In the genomic region with DNA sequence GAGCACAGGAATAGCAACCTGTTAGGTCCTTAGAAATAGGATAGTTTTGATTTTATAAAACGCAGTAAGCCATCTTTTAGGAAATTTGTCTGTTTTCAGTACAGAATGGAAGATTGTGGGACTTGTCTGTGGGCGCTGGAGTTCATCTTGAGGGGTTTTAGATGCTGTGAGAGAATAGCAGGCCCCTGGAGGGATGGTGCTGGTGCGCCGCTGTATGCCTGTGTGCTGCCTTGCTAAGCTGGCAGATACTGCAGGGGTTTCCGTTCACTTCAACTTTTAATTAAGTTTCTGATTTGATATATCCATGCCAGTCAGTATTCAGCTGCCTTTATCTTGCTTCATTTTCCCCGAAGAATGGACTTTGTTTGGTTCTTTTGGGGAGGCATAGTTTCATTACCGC, we compare ENCODE assay signal across 27 cellular contexts. TPM values are rescaled to one million over a fixed set of nuclear protein-coding genes. Genes with fewer than 3 reads are reported as not detected.
"Had no signal": no experiment of that assay in that cellular context is flagged by ENCODE, and none has a peak within 500 bp of the region (broad histone marks: within the 10 kb centered on the region; RNA-seq: fewer than 3 reads in every experiment).

No MANE protein-coding gene starts in this region.

- DNase-seq: naive thymus-derived CD4-positive, alpha-beta T cell; natural killer cell; occipital lobe; pancreas; right cardiac atrium; right lobe of liver; sigmoid colon; small intestine; stimulated activated CD4-positive, alpha-beta T cell treated with anti-CD3 and anti-CD28 coated beads, Interleukin-15, amount 100 ng/mL, for 24 hours; stimulated activated CD4-positive, alpha-beta T cell treated with anti-CD3 and anti-CD28 coated beads, Interleukin-2, amount 100 ng/mL, for 24 hours; stimulated activated CD4-positive, alpha-beta T cell treated with anti-CD3 and anti-CD28 coated beads, Interleukin-2, amount 100 ng/mL, for 48 hours; stimulated activated CD4-positive, alpha-beta T cell treated with anti-CD3 and anti-CD28 coated beads, Interleukin-4, amount 100 ng/mL, for 24 hours; stimulated activated naive B cell treated with anti-CD40 and anti-IgM and Interleukin-4, amounts not matched to agents 10 μg/mL and 1 μg/mL and 100 μg/mL, for 72 hours; stimulated activated naive CD4-positive, alpha-beta T cell treated with Interleukin-2 at 50 U/mL for 16 hours; stomach; thyroid gland; trophoblast cell; upper lobe of right lung; uterus had no signal

- H3K4me3 ChIP-seq: neural progenitor cell, pancreas, prostate gland, right lobe of liver, sigmoid colon, stomach, thoracic aorta, thyroid gland, tibial nerve, upper lobe of right lung, uterus had no signal

- H3K4me1 ChIP-seq: prostate gland, upper lobe of right lung had no signal

- H3K4me1 Mint-ChIP-seq: natural killer cell had no signal

- H3K9me3 Mint-ChIP-seq: natural killer cell; nephron; neural progenitor cell; stimulated activated effector memory CD8-positive, alpha-beta T cell treated with anti-CD3 and anti-CD28 coated beads, Interleukin-12 subunit alpha, Interleukin-12 subunit beta, amount 100 ng/mL, for 72 hours; stimulated activated naive B cell treated with anti-CD40 and anti-IgM and Interleukin-4, amounts not matched to agents 10 μg/mL and 1 μg/mL and 100 μg/mL, for 72 hours; stimulated activated naive CD8-positive, alpha-beta T cell treated with anti-CD3 and anti-CD28 coated beads, Interleukin-15, Interleukin-2, amounts not matched to agents 100 ng/mL and 50 ng/mL, for 24 hours had no signal

- H3K27me3 ChIP-seq: thyroid gland, upper lobe of right lung, uterus had no signal

- ATAC-seq: naive thymus-derived CD4-positive, alpha-beta T cell; natural killer cell; pancreas; right cardiac atrium; right lobe of liver; stimulated activated effector memory CD8-positive, alpha-beta T cell treated with anti-CD3 and anti-CD28 coated beads, Interleukin-12 subunit alpha, Interleukin-12 subunit beta, amount 100 ng/mL, for 72 hours; stimulated activated naive B cell treated with anti-CD40 and anti-IgM and Interleukin-4, amounts not matched to agents 10 μg/mL and 1 μg/mL and 100 μg/mL, for 72 hours; upper lobe of right lung had no signal

- H3K4me3 Mint-ChIP-seq: naive thymus-derived CD4-positive, alpha-beta T cell; natural killer cell; nephron; neural progenitor cell; stimulated activated effector memory CD8-positive, alpha-beta T cell treated with anti-CD3 and anti-CD28 coated beads, Interleukin-12 subunit alpha, Interleukin-12 subunit beta, amount 100 ng/mL, for 72 hours; stimulated activated naive B cell treated with anti-CD40 and anti-IgM and Interleukin-4, amounts not matched to agents 10 μg/mL and 1 μg/mL and 100 μg/mL, for 72 hours; stimulated activated naive CD8-positive, alpha-beta T cell treated with anti-CD3 and anti-CD28 coated beads, Interleukin-15, Interleukin-2, amounts not matched to agents 100 ng/mL and 50 ng/mL, for 24 hours had no signal

- H3K36me3 ChIP-seq: neural progenitor cell, pancreas, prostate gland, right lobe of liver, sigmoid colon, stomach, thoracic aorta, thyroid gland, tibial nerve, upper lobe of right lung, uterus had no signal

- H3K27ac Mint-ChIP-seq: naive thymus-derived CD4-positive, alpha-beta T cell; natural killer cell; nephron; neural progenitor cell; stimulated activated effector memory CD8-positive, alpha-beta T cell treated with anti-CD3 and anti-CD28 coated beads, Interleukin-12 subunit alpha, Interleukin-12 subunit beta, amount 100 ng/mL, for 72 hours; stimulated activated naive B cell treated with anti-CD40 and anti-IgM and Interleukin-4, amounts not matched to agents 10 μg/mL and 1 μg/mL and 100 μg/mL, for 72 hours; stimulated activated naive CD8-positive, alpha-beta T cell treated with anti-CD3 and anti-CD28 coated beads, Interleukin-15, Interleukin-2, amounts not matched to agents 100 ng/mL and 50 ng/mL, for 24 hours had no signal

- H3K27ac ChIP-seq: neural progenitor cell, pancreas, prostate gland, right lobe of liver, sigmoid colon, stomach, thoracic aorta, thyroid gland, tibial nerve, upper lobe of right lung, uterus had no signal

- H3K36me3 Mint-ChIP-seq: natural killer cell; neural progenitor cell; stimulated activated effector memory CD8-positive, alpha-beta T cell treated with anti-CD3 and anti-CD28 coated beads, Interleukin-12 subunit alpha, Interleukin-12 subunit beta, amount 100 ng/mL, for 72 hours; stimulated activated naive B cell treated with anti-CD40 and anti-IgM and Interleukin-4, amounts not matched to agents 10 μg/mL and 1 μg/mL and 100 μg/mL, for 72 hours had no signal

- H3K9me3 ChIP-seq: pancreas, prostate gland, right lobe of liver, sigmoid colon, stomach, thoracic aorta, thyroid gland, tibial nerve, upper lobe of right lung, uterus had no signal

RNA-seq across cellular contexts. Expression of a gene that starts 4.2 kb away (rescaled TPM):
- total RNA-seq: pulmonary artery endothelial cell had no signal
- polyA plus RNA-seq: naive thymus-derived CD4-positive, alpha-beta T cell had no signal
